In genomic region chr20:13904766-13905165, GRCh38 we compare ENCODE assay signal across 6 cellular contexts.
"Had no signal": no experiment of that assay in that cellular context is flagged by ENCODE, and none has a peak within 500 bp of the region (broad histone marks: within the 10 kb centered on the region; RNA-seq: fewer than 3 reads in every experiment).

No MANE protein-coding gene starts in this region.

- H3K4me1 Mint-ChIP-seq: H9 had no signal

- ATAC-seq: K562 had no signal

- H3K27ac Mint-ChIP-seq: H9 had no signal

- H3K27ac ChIP-seq: GM23248 had no signal

- DNase-seq: GM23248, H9, HCEC 1CT, IMR-90, KG1 had no signal

- H3K4me3 ChIP-seq: GM23248, K562 had no signal

- H3K4me3 Mint-ChIP-seq: H9 had no signal

- H2AFZ ChIP-seq: GM23248 had no signal

- H3K9me3 Mint-ChIP-seq: H9 had no signal
